In the genomic region with DNA sequence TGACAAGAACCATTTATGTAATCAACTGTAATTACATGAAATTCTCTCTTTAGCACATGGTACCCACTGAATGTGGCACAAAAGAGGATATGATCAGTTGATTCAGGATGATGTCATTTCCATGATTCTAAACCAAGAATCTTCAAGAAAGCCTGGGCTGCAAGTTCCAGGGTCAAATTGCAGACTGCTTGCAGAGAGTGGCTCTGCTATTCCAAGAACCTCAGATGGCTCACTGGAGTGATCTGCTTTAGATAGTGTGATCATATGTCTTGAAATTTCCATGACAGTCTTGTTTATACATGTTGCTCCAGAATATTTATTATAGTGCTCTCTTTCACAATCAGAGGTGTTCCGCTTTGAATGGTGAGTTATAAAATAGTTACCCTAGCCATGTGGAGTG, we compare ENCODE assay signal across 11 cellular contexts.
DNase-seq lines count a peak whose midpoint lies in the region; ATAC-seq and TF ChIP-seq lines count a peak whose summit lies in the region.
"Had no signal": no experiment of that assay in that cellular context is flagged by ENCODE, and none has a peak within 500 bp of the region (broad histone marks: within the 10 kb centered on the region; RNA-seq: fewer than 3 reads in every experiment).

No MANE protein-coding gene starts in this region.

- H3K36me3 Mint-ChIP-seq in chondrocyte (ENCODE audit: low read depth): no peaks in the 10 kb centered on the region

- no peaks in the 10 kb centered on the region for H3K9me3 Mint-ChIP-seq in chondrocyte (ENCODE audit: low read depth)

- TF ChIP-seq CTCF in chondrocyte (IDR thresholded peaks at IDR 0.05): no peak

- DNase-seq in AG08395 (ENCODE audit: low spot score) (peak; percentile 57), chondrocyte (ENCODE audit: low spot score) (no peak), NCI-H2081 treated with DMSO at 0.1 percent for 48 hours (lab: John Stamatoyannopoulos, UW) (no peak), LoVo (ENCODE audit: low spot score) (no peak), foreskin melanocyte (no peak)
- DNase-seq in effector CD4-positive, alpha-beta T cell: no peak
- DNase-seq: left lung, NCI-H2029 treated with DMSO at 0.1 percent for 48 hours had no signal

- H3K27ac Mint-ChIP-seq in chondrocyte (ENCODE audit: unreplicated experiment): peak overlapping the region; percentile 57
- H3K27ac Mint-ChIP-seq: activated T-helper 2 cell treated with anti-CD3 and anti-CD28 coated beads, Interferon-gamma antibody, Interleukin-2, Interleukin-4, amounts not matched to agents 10 μg/mL and 5 μg/mL and 100 μg/mL, durations not matched to agents 14 hours and 24 hours and 36 hours had no signal

- peaks cover 33% of the 10 kb centered on the region for H3K4me1 Mint-ChIP-seq in chondrocyte (ENCODE audit: low read depth)

- H3K4me3 Mint-ChIP-seq in chondrocyte (ENCODE audit: unreplicated experiment): no peak overlapping the region

- ATAC-seq in GM18909 (IDR thresholded peaks at IDR 0.05; ENCODE audit: poor library complexity, unreplicated experiment): peak; percentile 72
- ATAC-seq in HG03460 (IDR thresholded peaks at IDR 0.05; ENCODE audit: unreplicated experiment): peak; percentile 69
- ATAC-seq: left lung had no signal

- no peaks in the 10 kb centered on the region for H3K27me3 Mint-ChIP-seq in chondrocyte (ENCODE audit: low read depth)
